In the genomic region with DNA sequence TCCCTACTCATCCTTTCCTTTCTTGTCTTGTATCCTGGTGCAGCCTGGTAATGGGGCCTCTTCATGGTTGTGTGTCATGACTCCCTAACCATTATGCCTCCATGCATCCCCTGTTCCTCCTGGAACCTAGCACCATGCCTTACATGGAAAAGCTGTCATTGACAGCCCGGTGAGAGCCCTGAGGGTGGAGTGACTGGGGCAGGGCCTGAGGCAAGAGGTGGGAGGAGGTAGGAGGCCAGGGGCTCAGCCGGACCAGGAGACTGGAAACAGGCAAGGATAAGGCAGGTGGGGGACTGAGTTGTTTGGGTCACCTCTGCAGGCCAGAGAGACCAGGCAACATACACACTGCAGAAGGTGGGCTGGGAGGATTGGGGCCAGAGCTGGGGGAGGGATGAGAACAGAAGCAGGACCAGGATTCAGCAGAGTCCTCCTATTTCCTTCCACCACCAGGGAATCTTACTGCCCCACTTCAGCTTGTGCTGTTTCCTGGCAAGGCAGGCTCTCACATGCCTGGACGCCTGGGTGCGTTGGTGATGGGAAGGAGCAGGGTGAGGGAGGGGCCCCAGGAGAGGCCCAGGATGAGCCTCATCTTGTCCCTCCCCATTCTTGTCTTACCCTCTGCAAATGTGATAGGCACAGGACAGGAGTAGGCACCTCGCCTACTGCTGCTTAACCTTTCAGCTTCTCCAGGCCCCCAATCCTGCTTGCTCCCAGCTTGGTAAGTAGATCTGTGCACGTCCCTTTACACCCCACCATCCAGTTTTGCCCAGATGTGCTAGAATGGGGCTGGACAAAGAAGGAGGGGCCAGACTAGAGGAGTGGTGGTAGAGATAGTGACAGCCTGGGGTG, we compare ENCODE assay signal across 8 cellular contexts. TPM values are rescaled to one million over a fixed set of nuclear protein-coding genes. Genes with fewer than 3 reads are reported as not detected.
DNase-seq lines count a peak whose midpoint lies in the region; ATAC-seq and TF ChIP-seq lines count a peak whose summit lies in the region.

A gene with protein sequence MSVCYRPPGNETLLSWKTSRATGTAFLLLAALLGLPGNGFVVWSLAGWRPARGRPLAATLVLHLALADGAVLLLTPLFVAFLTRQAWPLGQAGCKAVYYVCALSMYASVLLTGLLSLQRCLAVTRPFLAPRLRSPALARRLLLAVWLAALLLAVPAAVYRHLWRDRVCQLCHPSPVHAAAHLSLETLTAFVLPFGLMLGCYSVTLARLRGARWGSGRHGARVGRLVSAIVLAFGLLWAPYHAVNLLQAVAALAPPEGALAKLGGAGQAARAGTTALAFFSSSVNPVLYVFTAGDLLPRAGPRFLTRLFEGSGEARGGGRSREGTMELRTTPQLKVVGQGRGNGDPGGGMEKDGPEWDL (plus strand): TSS at position 603 of the 849 bp plus-strand sequence. CDS start 525 bp downstream, outside the sequence.

- peak within 1 kb of the TSS; percentile 61 for H3K4me3 ChIP-seq in MM.1S (ENCODE audit: low read length)
- peak within 1 kb of the TSS; percentile 47 for H3K4me3 ChIP-seq in effector memory CD4-positive, alpha-beta T cell (ENCODE audit: insufficient read depth, low read depth, low read length, poor library complexity, severe bottlenecking)

- peak within 1 kb of the TSS; percentile 86 for H3K4me2 ChIP-seq in MM.1S (ENCODE audit: low read depth, low read length)

- H3K9me3 ChIP-seq in MM.1S (replicated peaks; ENCODE audit: insufficient read depth, low read length), result no peaks in the 10 kb centered on the region
- H3K9me3 ChIP-seq in effector memory CD4-positive, alpha-beta T cell (ENCODE audit: control insufficient read depth, low read length), result no peaks in the 10 kb centered on the region

- peaks cover 5% of the 10 kb centered on the region; the same call in 1 of the 2 replicates for H3F3A ChIP-seq in MM.1S (ENCODE audit: insufficient read depth, low read length)

- peaks cover 50 to 56% of the 10 kb centered on the region in 2 donors for H3K36me3 Mint-ChIP-seq in CD14-positive monocyte
- peaks cover 14% of the 10 kb centered on the region for H3K36me3 Mint-ChIP-seq in natural killer cell treated with Interleukin-12 subunit alpha and Interleukin-12 subunit beta and Interleukin-15 and Interleukin-18, amount 100 ng/mL, for 72 hours

- H3K4me1 Mint-ChIP-seq in CD14-positive monocyte, result peaks cover 69% of the 10 kb centered on the region
- H3K4me1 Mint-ChIP-seq in natural killer cell treated with Interleukin-12 subunit alpha and Interleukin-12 subunit beta and Interleukin-15 and Interleukin-18, amount 100 ng/mL, for 72 hours (ENCODE audit: low read depth in 2 of 2), result peaks cover 60 to 66% of the 10 kb centered on the region in 2 donors

- TF ChIP-seq CTCF in CD14-positive monocyte (IDR thresholded peaks at IDR 0.05) (no peak), MM.1S (IDR thresholded peaks at IDR 0.05; ENCODE audit: low read length) (no peak)

- H3K27me3 Mint-ChIP-seq in CD14-positive monocyte (ENCODE audit: low read depth in 3 of 3), result no peaks in the 10 kb centered on the region
- H3K27me3 Mint-ChIP-seq in natural killer cell treated with Interleukin-12 subunit alpha and Interleukin-12 subunit beta and Interleukin-15 and Interleukin-18, amount 100 ng/mL, for 72 hours, result no peaks in the 10 kb centered on the region

- peak within 1 kb of the TSS; percentile 80 to 98 (median 89) for H3K27ac Mint-ChIP-seq in CD14-positive monocyte
- H3K27ac Mint-ChIP-seq in natural killer cell treated with Interleukin-12 subunit alpha and Interleukin-12 subunit beta and Interleukin-15 and Interleukin-18, amount 100 ng/mL, for 72 hours, result peak within 1 kb of the TSS; percentile 61 to 70

- peaks cover 0 to 2% (median 0%) of the 10 kb centered on the region in 7 donors for H3K9me3 Mint-ChIP-seq in CD14-positive monocyte
- H3K9me3 Mint-ChIP-seq in natural killer cell treated with Interleukin-12 subunit alpha and Interleukin-12 subunit beta and Interleukin-15 and Interleukin-18, amount 100 ng/mL, for 72 hours, result no peaks in the 10 kb centered on the region

- no peaks in the 10 kb centered on the region for H3K27me3 ChIP-seq in MM.1S (replicated peaks; ENCODE audit: insufficient read depth, low read length)
- no peaks in the 10 kb centered on the region for H3K27me3 ChIP-seq in effector memory CD4-positive, alpha-beta T cell (replicated peaks; ENCODE audit: control insufficient read depth, insufficient read depth, low read length, poor library complexity, severe bottlenecking)

- DNase-seq in CD14-positive monocyte (ENCODE audit: low spot score), result no peak
- no peak for DNase-seq in MM.1S
- DNase-seq in effector memory CD4-positive, alpha-beta T cell, result no peak
- DNase-seq in natural killer cell treated with Interleukin-12 subunit alpha and Interleukin-12 subunit beta and Interleukin-15 and Interleukin-18, amount 100 ng/mL, for 72 hours (ENCODE audit: low spot score), result no peak
- DNase-seq in AG08395 (ENCODE audit: low spot score), result no peak
- no peak for DNase-seq in nucleus accumbens (lab: John Stamatoyannopoulos, UW)
- no peak for DNase-seq in SW480 (ENCODE audit: low spot score)

- H4K20me1 ChIP-seq in MM.1S (ENCODE audit: insufficient read depth, low read length), result no peaks in the 10 kb centered on the region

- H3K9ac ChIP-seq in MM.1S (ENCODE audit: low read length), result peak within 1 kb of the TSS; percentile 76

- H2AFZ ChIP-seq in MM.1S (ENCODE audit: low read length), result no peak within 1 kb of the TSS

- peak within 1 kb of the TSS; percentile 81 to 95 for H3K4me3 Mint-ChIP-seq in CD14-positive monocyte
- peak within 1 kb of the TSS; percentile 84 for H3K4me3 Mint-ChIP-seq in natural killer cell treated with Interleukin-12 subunit alpha and Interleukin-12 subunit beta and Interleukin-15 and Interleukin-18, amount 100 ng/mL, for 72 hours

- H3K9me2 ChIP-seq in MM.1S (replicated peaks; ENCODE audit: insufficient read depth, low read length), result no peaks in the 10 kb centered on the region

- H3K36me3 ChIP-seq in MM.1S (replicated peaks; ENCODE audit: insufficient read depth, low read length), result no peaks in the 10 kb centered on the region
- H3K36me3 ChIP-seq in effector memory CD4-positive, alpha-beta T cell (ENCODE audit: control insufficient read depth, insufficient read depth, low read length), result peaks cover 29% of the 10 kb centered on the region

- intact Hi-C loops in CD14-positive monocyte (cut with micrococcal nuclease), result loop anchor here in 1 of 2 donors (5.0 to 10.0 kb wide), 3 partner anchors 32 to 95 kb away; a partner anchor contains a TSS

- peak within 1 kb of the TSS; percentile 78; the same call in 1 of the 2 replicates for H3K27ac ChIP-seq in MM.1S (ENCODE audit: low read length)
- peak within 1 kb of the TSS; percentile 75 for H3K27ac ChIP-seq in effector memory CD4-positive, alpha-beta T cell (ENCODE audit: insufficient read depth, low read length, poor library complexity, severe bottlenecking)

- ATAC-seq in natural killer cell treated with Interleukin-12 subunit alpha and Interleukin-12 subunit beta and Interleukin-15 and Interleukin-18, amount 100 ng/mL, for 72 hours, result no peak
- no peak for ATAC-seq in HG03442 (IDR thresholded peaks at IDR 0.05; ENCODE audit: unreplicated experiment)

- peaks cover 24% of the 10 kb centered on the region for H3K4me1 ChIP-seq in MM.1S (ENCODE audit: low read length)
- peaks cover 54% of the 10 kb centered on the region for H3K4me1 ChIP-seq in effector memory CD4-positive, alpha-beta T cell (ENCODE audit: control insufficient read depth, insufficient read depth, low read length, poor library complexity, severe bottlenecking)

- peaks cover 19% of the 10 kb centered on the region; the same call in 1 of the 2 replicates for H3K79me2 ChIP-seq in MM.1S (ENCODE audit: low read length)

RNA-seq across cellular contexts. Expression of the gene that starts here (rescaled TPM):
- polyA plus RNA-seq in CD14-positive monocyte, result 1 to 10 TPM; 2.7 to 2.9 TPM
- total RNA-seq in natural killer cell treated with Interleukin-12 subunit alpha and Interleukin-12 subunit beta and Interleukin-15 and Interleukin-18, amount 100 ng/mL, for 72 hours, result 10 to 100 TPM; 13.7 to 27.1 TPM
